ENCODE assay signal across 1 cellular context in the genomic region with DNA sequence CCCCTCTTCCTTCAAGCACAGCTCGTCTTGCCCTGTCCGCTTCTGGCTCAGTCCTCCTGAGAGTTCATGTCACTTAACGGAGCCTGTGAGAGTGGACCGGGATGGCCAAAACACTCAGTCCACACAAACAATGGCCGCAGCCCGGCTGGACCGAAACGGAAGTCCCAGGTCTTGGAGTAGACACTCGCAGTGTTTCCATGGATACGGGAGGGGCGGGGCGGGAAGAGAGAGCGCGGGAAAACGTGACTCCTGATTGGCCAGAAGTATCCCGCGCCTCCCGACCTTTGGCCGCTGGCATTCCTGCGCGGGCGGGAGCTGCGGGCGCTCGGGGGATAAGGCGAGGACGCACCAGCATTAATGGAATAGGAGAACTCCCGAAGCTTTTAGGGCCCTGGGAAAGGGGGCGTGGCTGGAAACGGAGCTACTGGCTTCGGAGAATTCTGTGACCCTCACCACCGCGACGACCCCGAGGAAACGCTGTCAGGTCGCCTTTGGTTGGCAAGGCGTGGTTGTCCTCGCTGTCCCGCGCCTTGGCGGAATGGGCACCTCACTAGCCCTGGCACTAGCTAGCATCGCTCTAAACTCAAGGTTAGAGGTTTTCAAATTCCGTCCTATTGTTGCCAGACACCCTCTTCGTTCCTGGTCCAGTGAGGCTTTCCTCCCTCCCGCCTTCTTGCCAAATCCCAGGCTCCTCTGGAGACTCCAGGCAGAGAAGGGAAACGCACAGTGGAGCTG.
TF ChIP-seq lines count a peak whose summit lies in the region.

A gene with protein sequence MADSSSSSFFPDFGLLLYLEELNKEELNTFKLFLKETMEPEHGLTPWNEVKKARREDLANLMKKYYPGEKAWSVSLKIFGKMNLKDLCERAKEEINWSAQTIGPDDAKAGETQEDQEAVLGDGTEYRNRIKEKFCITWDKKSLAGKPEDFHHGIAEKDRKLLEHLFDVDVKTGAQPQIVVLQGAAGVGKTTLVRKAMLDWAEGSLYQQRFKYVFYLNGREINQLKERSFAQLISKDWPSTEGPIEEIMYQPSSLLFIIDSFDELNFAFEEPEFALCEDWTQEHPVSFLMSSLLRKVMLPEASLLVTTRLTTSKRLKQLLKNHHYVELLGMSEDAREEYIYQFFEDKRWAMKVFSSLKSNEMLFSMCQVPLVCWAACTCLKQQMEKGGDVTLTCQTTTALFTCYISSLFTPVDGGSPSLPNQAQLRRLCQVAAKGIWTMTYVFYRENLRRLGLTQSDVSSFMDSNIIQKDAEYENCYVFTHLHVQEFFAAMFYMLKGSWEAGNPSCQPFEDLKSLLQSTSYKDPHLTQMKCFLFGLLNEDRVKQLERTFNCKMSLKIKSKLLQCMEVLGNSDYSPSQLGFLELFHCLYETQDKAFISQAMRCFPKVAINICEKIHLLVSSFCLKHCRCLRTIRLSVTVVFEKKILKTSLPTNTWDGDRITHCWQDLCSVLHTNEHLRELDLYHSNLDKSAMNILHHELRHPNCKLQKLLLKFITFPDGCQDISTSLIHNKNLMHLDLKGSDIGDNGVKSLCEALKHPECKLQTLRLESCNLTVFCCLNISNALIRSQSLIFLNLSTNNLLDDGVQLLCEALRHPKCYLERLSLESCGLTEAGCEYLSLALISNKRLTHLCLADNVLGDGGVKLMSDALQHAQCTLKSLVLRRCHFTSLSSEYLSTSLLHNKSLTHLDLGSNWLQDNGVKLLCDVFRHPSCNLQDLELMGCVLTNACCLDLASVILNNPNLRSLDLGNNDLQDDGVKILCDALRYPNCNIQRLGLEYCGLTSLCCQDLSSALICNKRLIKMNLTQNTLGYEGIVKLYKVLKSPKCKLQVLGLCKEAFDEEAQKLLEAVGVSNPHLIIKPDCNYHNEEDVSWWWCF (plus strand): TSS at position 297 of the 735 bp plus-strand sequence. CDS start 18,108 bp downstream, outside the sequence.
A gene (minus strand): TSS at position 164 of the 735 bp plus-strand sequence. CDS start 17,511 bp downstream, outside the sequence.

TF ChIP-seq in SK-N-SH treated with all-trans-retinoic acid at 6 μM for 48 hours, 23 proteins besides CTCF, POLR2A, EP300 and RAD21 (continued from another document):
- TF ChIP-seq CSDC2 (CRISPR knock-in tag; IDR thresholded peaks at IDR 0.05): no peak
- no peak for TF ChIP-seq ZNF70 (CRISPR knock-in tag; IDR thresholded peaks at IDR 0.05)
- TF ChIP-seq ZC3H10 (CRISPR knock-in tag; IDR thresholded peaks at IDR 0.05): no peak
- TF ChIP-seq, protein P1, sequence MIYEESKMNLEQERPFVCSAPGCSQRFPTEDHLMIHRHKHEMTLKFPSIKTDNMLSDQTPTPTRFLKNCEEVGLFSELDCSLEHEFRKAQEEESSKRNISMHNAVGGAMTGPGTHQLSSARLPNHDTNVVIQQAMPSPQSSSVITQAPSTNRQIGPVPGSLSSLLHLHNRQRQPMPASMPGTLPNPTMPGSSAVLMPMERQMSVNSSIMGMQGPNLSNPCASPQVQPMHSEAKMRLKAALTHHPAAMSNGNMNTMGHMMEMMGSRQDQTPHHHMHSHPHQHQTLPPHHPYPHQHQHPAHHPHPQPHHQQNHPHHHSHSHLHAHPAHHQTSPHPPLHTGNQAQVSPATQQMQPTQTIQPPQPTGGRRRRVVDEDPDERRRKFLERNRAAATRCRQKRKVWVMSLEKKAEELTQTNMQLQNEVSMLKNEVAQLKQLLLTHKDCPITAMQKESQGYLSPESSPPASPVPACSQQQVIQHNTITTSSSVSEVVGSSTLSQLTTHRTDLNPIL (CRISPR knock-in tag; IDR thresholded peaks at IDR 0.05; ENCODE audit: low read depth): no peak
